In genomic region chr16:1534021-1535020, GRCh38 we compare ENCODE assay signal across 9 cellular contexts. TPM values are rescaled to one million over a fixed set of nuclear protein-coding genes. Genes with fewer than 3 reads are reported as not detected.
DNase-seq lines count a peak whose midpoint lies in the region; ATAC-seq, FAIRE-seq and TF ChIP-seq lines count a peak whose summit lies in the region.
"Had no signal": no experiment of that assay in that cellular context is flagged by ENCODE, and none has a peak within 500 bp of the region (broad histone marks: within the 10 kb centered on the region; RNA-seq: fewer than 3 reads in every experiment).

No MANE protein-coding gene starts in this region.

- FAIRE-seq in urothelium cell line (lab: Jason Lieb, UNC): no peak

- peak overlapping the region; percentile 29 to 47 for H3K4me3 ChIP-seq in muscle layer of colon (ENCODE audit: low read depth in 1 of 2, low read length in 2 of 2)
- peak overlapping the region; percentile 75 for H3K4me3 ChIP-seq in upper lobe of right lung

- H3K36me3 Mint-ChIP-seq in central memory CD8-positive, alpha-beta T cell (ENCODE audit: insufficient read depth): peaks cover 23% of the 10 kb centered on the region

- H3K9ac ChIP-seq in muscle layer of colon (ENCODE audit: low read length): peak overlapping the region; percentile 21

- peak; percentile 31 for DNase-seq in activated naive CD4-positive, alpha-beta T cell treated with Interleukin-2 at 50 U/mL for 16 hours
- DNase-seq in activated naive CD4-positive, alpha-beta T cell (lab: John Stamatoyannopoulos, UW): no peak
- no peak for DNase-seq in central memory CD8-positive, alpha-beta T cell (ENCODE audit: low spot score in 2 of 2)
- no peak for DNase-seq in upper lobe of right lung
- DNase-seq in urothelium cell line (ENCODE audit: low spot score): no peak
- no peak for DNase-seq in NCI-H345 (lab: John Stamatoyannopoulos, UW)
- no peak for DNase-seq in ureter (ENCODE audit: low spot score)
- DNase-seq: NCI-H82 had no signal

- H3K27ac ChIP-seq in muscle layer of colon (ENCODE audit: low read depth, low read length): peak overlapping the region; percentile 86
- peak overlapping the region; percentile 92 for H3K27ac ChIP-seq in upper lobe of right lung

- no peaks in the 10 kb centered on the region for H3K27me3 ChIP-seq in muscle layer of colon (ENCODE audit: control insufficient read depth in 1 of 2, insufficient read depth in 2 of 2, low read length in 2 of 2)
- no peaks in the 10 kb centered on the region for H3K27me3 ChIP-seq in upper lobe of right lung

- ATAC-seq in central memory CD8-positive, alpha-beta T cell (replicated peaks; ENCODE audit: extremely low read depth, poor library complexity, severe bottlenecking): peak; percentile 10
- ATAC-seq in upper lobe of right lung: no peak

- H3K27me3 Mint-ChIP-seq in central memory CD8-positive, alpha-beta T cell: no peaks in the 10 kb centered on the region

- peaks cover 37% of the 10 kb centered on the region for H3K4me1 Mint-ChIP-seq in central memory CD8-positive, alpha-beta T cell

- intact Hi-C loops in upper lobe of right lung (cut with DNase I): no loop called here

- no peaks in the 10 kb centered on the region for H3K9me3 ChIP-seq in muscle layer of colon (ENCODE audit: low read length)
- no peaks in the 10 kb centered on the region for H3K9me3 ChIP-seq in upper lobe of right lung

- no peak for TF ChIP-seq CTCF in upper lobe of right lung (IDR thresholded peaks at IDR 0.05)

- H3K4me1 ChIP-seq in muscle layer of colon (ENCODE audit: insufficient read depth, low read length): peaks cover 58% of the 10 kb centered on the region
- H3K4me1 ChIP-seq in upper lobe of right lung: peaks cover 45% of the 10 kb centered on the region

- peak overlapping the region; percentile 92 for H3K4me3 Mint-ChIP-seq in central memory CD8-positive, alpha-beta T cell

- H3K9me3 Mint-ChIP-seq in central memory CD8-positive, alpha-beta T cell: no peaks in the 10 kb centered on the region

- peaks cover 11% of the 10 kb centered on the region for H3K36me3 ChIP-seq in muscle layer of colon (ENCODE audit: insufficient read depth, low read length)
- H3K36me3 ChIP-seq in upper lobe of right lung: peaks cover 31% of the 10 kb centered on the region

- H3K27ac Mint-ChIP-seq in central memory CD8-positive, alpha-beta T cell (ENCODE audit: low read depth): peak overlapping the region; percentile 86

RNA-seq across cellular contexts. Expression of gene TMEM204, which starts 0.9 kb away (rescaled TPM):
- total RNA-seq in upper lobe of right lung (69.2 TPM), ureter (32.8 TPM)

RNA-seq across cellular contexts. Expression of gene TELO2, which starts 41.2 kb away (rescaled TPM):
- total RNA-seq in upper lobe of right lung (26.0 TPM), ureter (58.7 TPM)

RNA-seq across cellular contexts. Expression of gene PTX4, which starts 45.6 kb away (rescaled TPM):
- not detected for total RNA-seq in upper lobe of right lung
- total RNA-seq in ureter: 0.34 TPM

RNA-seq across cellular contexts. Expression of gene CLCN7, which starts 59.5 kb away (rescaled TPM):
- total RNA-seq in upper lobe of right lung: 138 TPM
- 77.5 TPM for total RNA-seq in ureter
